ENCODE assay signal across 1 cellular context in the genomic region with DNA sequence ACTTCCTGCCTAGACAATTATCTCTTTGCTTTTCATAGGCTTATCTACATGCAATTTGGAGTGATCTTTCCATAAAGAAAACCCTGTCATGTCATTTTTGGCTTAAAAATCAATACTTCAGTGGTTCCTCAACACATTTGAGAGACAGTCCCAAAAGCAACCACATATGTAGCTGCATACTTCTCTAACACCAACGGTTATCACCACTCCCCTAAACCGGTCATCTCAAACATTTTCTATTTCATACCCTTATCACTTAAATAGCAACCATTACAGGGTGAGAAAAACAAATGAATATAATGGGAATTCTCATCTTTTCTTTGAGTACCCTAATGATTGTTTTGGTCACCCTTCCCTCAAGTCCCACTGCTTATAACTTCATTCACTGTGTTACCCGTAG.
TF ChIP-seq lines count a peak whose summit lies in the region.

No MANE protein-coding gene starts in this region.

TF ChIP-seq in GM12878, 131 proteins besides CTCF, POLR2A, EP300 and RAD21:
- no peak for TF ChIP-seq CUX1 (IDR thresholded peaks at IDR 0.05; ENCODE audit: insufficient replicate concordance, low read depth, low read length)
- TF ChIP-seq, protein P1, sequence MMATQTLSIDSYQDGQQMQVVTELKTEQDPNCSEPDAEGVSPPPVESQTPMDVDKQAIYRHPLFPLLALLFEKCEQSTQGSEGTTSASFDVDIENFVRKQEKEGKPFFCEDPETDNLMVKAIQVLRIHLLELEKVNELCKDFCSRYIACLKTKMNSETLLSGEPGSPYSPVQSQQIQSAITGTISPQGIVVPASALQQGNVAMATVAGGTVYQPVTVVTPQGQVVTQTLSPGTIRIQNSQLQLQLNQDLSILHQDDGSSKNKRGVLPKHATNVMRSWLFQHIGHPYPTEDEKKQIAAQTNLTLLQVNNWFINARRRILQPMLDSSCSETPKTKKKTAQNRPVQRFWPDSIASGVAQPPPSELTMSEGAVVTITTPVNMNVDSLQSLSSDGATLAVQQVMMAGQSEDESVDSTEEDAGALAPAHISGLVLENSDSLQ (IDR thresholded peaks at IDR 0.05): peak; percentile 15; the same call in 1 of the 2 replicates
- no peak for TF ChIP-seq HDGF (IDR thresholded peaks at IDR 0.05)
